Comparison of ENCODE assay signal across 27 cellular contexts in genomic region chr3:78201066-78201465, GRCh38.
DNase-seq lines count a peak whose midpoint lies in the region; FAIRE-seq and TF ChIP-seq lines count a peak whose summit lies in the region.
"Had no signal": no experiment of that assay in that cellular context is flagged by ENCODE, and none has a peak within 500 bp of the region (broad histone marks: within the 10 kb centered on the region; RNA-seq: fewer than 3 reads in every experiment).

No MANE protein-coding gene starts in this region.

- H3K27me3 ChIP-seq in bronchial epithelial cell (ENCODE audit: control insufficient read depth, insufficient read depth, low read length), result no peaks in the 10 kb centered on the region
- H3K27me3 ChIP-seq in dorsolateral prefrontal cortex, result no peaks in the 10 kb centered on the region
- H3K27me3 ChIP-seq: BLaER1, SJSA1 had no signal

- H3K4me1 Mint-ChIP-seq in glutamatergic neuron (ENCODE audit: low read depth, unreplicated experiment), result peaks cover 7% of the 10 kb centered on the region
- H3K4me1 Mint-ChIP-seq: CD4-positive, CD25-positive, alpha-beta regulatory T cell had no signal

- H3K27ac ChIP-seq in dorsolateral prefrontal cortex, result no peak overlapping the region
- H3K27ac ChIP-seq: BLaER1, PC-9, SJSA1 had no signal

- peak; percentile 47 for DNase-seq in NCI-H1092 treated with DMSO at 0.1 percent for 48 hours (lab: John Stamatoyannopoulos, UW)
- DNase-seq in NCI-H1092 (lab: John Stamatoyannopoulos, UW), result no peak
- DNase-seq in NCI-H2081 treated with DMSO at 0.1 percent for 48 hours (lab: John Stamatoyannopoulos, UW), result peak; percentile 10
- DNase-seq in bronchial epithelial cell (ENCODE audit: low read depth), result peak; percentile 12
- peak; percentile 25 for DNase-seq in iris pigment epithelial cell (ENCODE audit: low read depth)
- DNase-seq in hippocampal formation (lab: John Stamatoyannopoulos, UW), result no peak
- no peak for DNase-seq in dorsolateral prefrontal cortex
- no peak for DNase-seq in glutamatergic neuron
- DNase-seq: 8988T; CD4-positive, CD25-positive, alpha-beta regulatory T cell; DMS79; EL; GDM1; H9; MM.1S; NCI-H1436 treated with DMSO at 0.1 percent for 48 hours; NCI-H1930; NCI-H510A; PC-9; Right ventricle myocardium superior; RPMI8226 had no signal

- H3K36me3 ChIP-seq in bronchial epithelial cell (ENCODE audit: control insufficient read depth, insufficient read depth, low read length), result no peaks in the 10 kb centered on the region
- H3K36me3 ChIP-seq: BLaER1, SJSA1 had no signal

- no peaks in the 10 kb centered on the region for H3K27me3 Mint-ChIP-seq in glutamatergic neuron (ENCODE audit: unreplicated experiment)
- H3K27me3 Mint-ChIP-seq: CD4-positive, CD25-positive, alpha-beta regulatory T cell had no signal

- TF ChIP-seq CTCF in bronchial epithelial cell (IDR thresholded peaks at IDR 0.05; ENCODE audit: insufficient read depth, low read length, severe bottlenecking) (no peak), dorsolateral prefrontal cortex (IDR thresholded peaks at IDR 0.05 in 54 of 56, conservative IDR thresholded peaks at IDR 0.05 in 2 of 56; ENCODE audit: low read depth in 1 of 56, partially characterized antibody in 56 of 56) (no peak), glutamatergic neuron (IDR thresholded peaks at IDR 0.05; ENCODE audit: partially characterized antibody, unreplicated experiment) (no peak)

- H3K36me3 Mint-ChIP-seq in glutamatergic neuron (ENCODE audit: unreplicated experiment), result no peaks in the 10 kb centered on the region
- H3K36me3 Mint-ChIP-seq: CD4-positive, CD25-positive, alpha-beta regulatory T cell had no signal

- no peaks in the 10 kb centered on the region for H3K9me3 Mint-ChIP-seq in glutamatergic neuron (ENCODE audit: unreplicated experiment)
- H3K9me3 Mint-ChIP-seq: GM23338, H9 had no signal

- no peak for FAIRE-seq in bronchial epithelial cell (lab: Jason Lieb, UNC)
- FAIRE-seq: D721Med, GM12878, K562 had no signal

- H3K4me3 Mint-ChIP-seq in glutamatergic neuron (ENCODE audit: unreplicated experiment), result no peak overlapping the region
- H3K4me3 Mint-ChIP-seq: CD4-positive, CD25-positive, alpha-beta regulatory T cell; GM23338; H9 had no signal

- intact Hi-C loops in dorsolateral prefrontal cortex (cut with DNase I), result no loop called here

- no peak overlapping the region for H3K27ac Mint-ChIP-seq in glutamatergic neuron (ENCODE audit: unreplicated experiment)
- H3K27ac Mint-ChIP-seq: CD4-positive, CD25-positive, alpha-beta regulatory T cell; GM23338; H9 had no signal

- no peak overlapping the region for H3K4me3 ChIP-seq in bronchial epithelial cell (ENCODE audit: low read depth, low read length)
- no peak overlapping the region for H3K4me3 ChIP-seq in dorsolateral prefrontal cortex
- H3K4me3 ChIP-seq: BLaER1, GM12878, GM23338, K562, PC-9, SJSA1 had no signal

Comparison
In these comparisons a context has a peak if more than half of its experiments do, and no peak if none do; other contexts are left out.
1. DNase-seq: peak in NCI-H1092 treated with DMSO at 0.1 percent for 48 hours (single experiment), NCI-H2081 treated with DMSO at 0.1 percent for 48 hours (single experiment), bronchial epithelial cell (single experiment) and iris pigment epithelial cell (single experiment); none in NCI-H1092 (single experiment), hippocampal formation (0 of 2), dorsolateral prefrontal cortex (0 of 10) and glutamatergic neuron (single experiment).